Comparison of ENCODE assay signal across 23 cellular contexts in genomic region chr11:1937616-1938342, GRCh38. TPM values are rescaled to one million over a fixed set of nuclear protein-coding genes. Genes with fewer than 3 reads are reported as not detected.
DNase-seq lines count a peak whose midpoint lies in the region; ATAC-seq and TF ChIP-seq lines count a peak whose summit lies in the region.
"Had no signal": no experiment of that assay in that cellular context is flagged by ENCODE, and none has a peak within 500 bp of the region (broad histone marks: within the 10 kb centered on the region; RNA-seq: fewer than 3 reads in every experiment).

No MANE protein-coding gene starts in this region.

- H4K20me1 ChIP-seq in PC-3 (ENCODE audit: low read length): no peaks in the 10 kb centered on the region

- H3K9me3 ChIP-seq in BE2C: no peaks in the 10 kb centered on the region
- no peaks in the 10 kb centered on the region for H3K9me3 ChIP-seq in Caco-2
- no peaks in the 10 kb centered on the region for H3K9me3 ChIP-seq in PC-3 (ENCODE audit: low read length)
- H3K9me3 ChIP-seq: suprapubic skin had no signal

- POLR2A ChIA-PET in Caco-2 (lab: Charles Lee) (no interaction called here), PC-3 (lab: Charles Lee; ENCODE audit: unreplicated experiment) (interaction anchor here (0.6 kb wide), 1 partner anchor 30 kb away, joined by 3 read pairs; no protein-coding TSS in a partner anchor)

- DNase-seq in BE2C: peak; percentile 1
- peak; percentile 0 to 26 for DNase-seq in Caco-2
- peak; percentile 15 for DNase-seq in glutamatergic neuron
- peak; percentile 7 for DNase-seq in nephron progenitor cell
- DNase-seq in DMS114 treated with DMSO at 0.1 percent for 48 hours (lab: John Stamatoyannopoulos, UW; ENCODE audit: unreplicated experiment): no peak
- no peak for DNase-seq in NCI-H2196 (lab: John Stamatoyannopoulos, UW; ENCODE audit: unreplicated experiment)
- no peak for DNase-seq in PC-3
- DNase-seq: AML-193; anterior cingulate cortex; cerebellar nuclear complex; COR-L47; NCI-H1930; NCI-H510A treated with DMSO at 0.1 percent for 48 hours; occipital lobe; SHP77 treated with DMSO at 0.1 percent for 48 hours; stimulated activated CD4-positive, alpha-beta T cell treated with anti-CD3 and anti-CD28 coated beads, Interleukin-4, amount 100 ng/mL, for 4 hours had no signal

- H3K27me3 Mint-ChIP-seq in Caco-2 (ENCODE audit: insufficient read depth, unreplicated experiment): peaks cover 4% of the 10 kb centered on the region
- peaks cover 6% of the 10 kb centered on the region for H3K27me3 Mint-ChIP-seq in glutamatergic neuron (ENCODE audit: unreplicated experiment)
- peaks cover 6% of the 10 kb centered on the region for H3K27me3 Mint-ChIP-seq in nephron progenitor cell (ENCODE audit: low read depth, poor library complexity)

- no peaks in the 10 kb centered on the region for H3K79me2 ChIP-seq in PC-3 (ENCODE audit: low read length)

- CTCF ChIA-PET in Caco-2 (lab: Charles Lee): interaction anchor here (1.6 kb wide), 1 partner anchor 285 kb away, joined by 5 read pairs; no protein-coding TSS in a partner anchor
- CTCF ChIA-PET in PC-3 (lab: Charles Lee): no interaction called here

- no peaks in the 10 kb centered on the region for H3K4me1 Mint-ChIP-seq in Caco-2 (ENCODE audit: low read depth, unreplicated experiment)
- peaks cover 4% of the 10 kb centered on the region for H3K4me1 Mint-ChIP-seq in glutamatergic neuron (ENCODE audit: low read depth, unreplicated experiment)
- peaks cover 52% of the 10 kb centered on the region for H3K4me1 Mint-ChIP-seq in nephron progenitor cell

- H3K27me3 ChIP-seq in BE2C: no peaks in the 10 kb centered on the region
- H3K27me3 ChIP-seq in Caco-2 (replicated peaks; ENCODE audit: control insufficient read depth, insufficient read depth, low read length): no peaks in the 10 kb centered on the region
- no peaks in the 10 kb centered on the region for H3K27me3 ChIP-seq in PC-3 (ENCODE audit: low read length)

- no peak overlapping the region for H3K4me3 ChIP-seq in BE2C (ENCODE audit: low read depth, low read length)
- H3K4me3 ChIP-seq in Caco-2 (ENCODE audit: low read depth, low read length): no peak overlapping the region
- H3K4me3 ChIP-seq in PC-3 (ENCODE audit: low read length): no peak overlapping the region
- H3K4me3 ChIP-seq: skin epidermis, suprapubic skin had no signal

- H3K4me1 ChIP-seq in BE2C (no peaks in the 10 kb centered on the region), Caco-2 (no peaks in the 10 kb centered on the region), PC-3 (ENCODE audit: insufficient read depth, low read length) (no peaks in the 10 kb centered on the region)

- H3K9me3 Mint-ChIP-seq in Caco-2 (ENCODE audit: unreplicated experiment): no peaks in the 10 kb centered on the region
- H3K9me3 Mint-ChIP-seq in glutamatergic neuron (ENCODE audit: unreplicated experiment): peaks cover 8% of the 10 kb centered on the region
- H3K9me3 Mint-ChIP-seq in nephron progenitor cell: no peaks in the 10 kb centered on the region
- H3K9me3 Mint-ChIP-seq: effector memory CD8-positive, alpha-beta T cell had no signal

- no TSS peak for BruUV-seq in Caco-2 (replicated peaks; lab: Mats Ljungman, UMichigan)
- BruUV-seq in PC-3 (replicated peaks; lab: Mats Ljungman, UMichigan): no TSS peak

- TF ChIP-seq CTCF in BE2C (IDR thresholded peaks at IDR 0.05; ENCODE audit: low read depth, low read length): no peak
- no peak for TF ChIP-seq CTCF in Caco-2 (IDR thresholded peaks at IDR 0.05; ENCODE audit: insufficient read depth in 1 of 2, low read depth in 1 of 2, low read length in 1 of 2, severe bottlenecking in 1 of 2, unreplicated experiment in 1 of 2)
- no peak for TF ChIP-seq CTCF in glutamatergic neuron (IDR thresholded peaks at IDR 0.05; ENCODE audit: partially characterized antibody, unreplicated experiment)
- TF ChIP-seq CTCF in nephron progenitor cell (IDR thresholded peaks at IDR 0.05): no peak
- no peak for TF ChIP-seq CTCF in PC-3 (conservative IDR thresholded peaks at IDR 0.05; ENCODE audit: low read depth, low read length)

- intact Hi-C loops in Caco-2 (cut with micrococcal nuclease; ENCODE audit: unreplicated experiment) (loop anchor here (1.0 kb wide), 1 partner anchor 26 kb away; no protein-coding TSS in a partner anchor), PC-3 (cut with micrococcal nuclease) (no loop called here)

- no peak overlapping the region for H3K27ac ChIP-seq in PC-3 (ENCODE audit: low read length)
- H3K27ac ChIP-seq: suprapubic skin had no signal

- H3F3A ChIP-seq in PC-3 (ENCODE audit: low read length, unreplicated experiment): no peaks in the 10 kb centered on the region

- no peak overlapping the region for H2AFZ ChIP-seq in PC-3 (ENCODE audit: low read length)

- no peak for ATAC-seq in PC-3
- ATAC-seq: effector memory CD8-positive, alpha-beta T cell; HCT116 had no signal

- H3K36me3 Mint-ChIP-seq in Caco-2 (ENCODE audit: insufficient read depth, unreplicated experiment) (peaks cover 4% of the 10 kb centered on the region), glutamatergic neuron (ENCODE audit: unreplicated experiment) (no peaks in the 10 kb centered on the region), nephron progenitor cell (ENCODE audit: low read depth) (no peaks in the 10 kb centered on the region)

- no peak overlapping the region for H3K9ac ChIP-seq in PC-3 (ENCODE audit: low read length)

- H3K9me2 ChIP-seq in PC-3 (replicated peaks; ENCODE audit: low read length): no peaks in the 10 kb centered on the region

- H3K4me2 ChIP-seq in PC-3 (ENCODE audit: low read length): no peak overlapping the region

- H3K4me3 Mint-ChIP-seq in Caco-2 (ENCODE audit: unreplicated experiment) (no peak overlapping the region), glutamatergic neuron (ENCODE audit: unreplicated experiment) (no peak overlapping the region), nephron progenitor cell (no peak overlapping the region)
- H3K4me3 Mint-ChIP-seq: effector memory CD8-positive, alpha-beta T cell had no signal

- H3K27ac Mint-ChIP-seq in Caco-2 (ENCODE audit: unreplicated experiment) (no peak overlapping the region), glutamatergic neuron (ENCODE audit: unreplicated experiment) (no peak overlapping the region), nephron progenitor cell (no peak overlapping the region)
- H3K27ac Mint-ChIP-seq: effector memory CD8-positive, alpha-beta T cell had no signal

- no peaks in the 10 kb centered on the region for H3K36me3 ChIP-seq in BE2C
- H3K36me3 ChIP-seq in Caco-2 (ENCODE audit: control insufficient read depth, insufficient read depth, low read length): no peaks in the 10 kb centered on the region
- H3K36me3 ChIP-seq in PC-3 (ENCODE audit: low read depth, low read length): no peaks in the 10 kb centered on the region
- H3K36me3 ChIP-seq: suprapubic skin had no signal

RNA-seq across cellular contexts. Expression of gene MRPL23, which starts 9.4 kb away (rescaled TPM):
- 155 TPM for polyA plus RNA-seq in BE2C (2012; ENCODE audit: insufficient read depth, insufficient read length, low read depth)
- 7.8 and 15.0 TPM in 2 replicates for total RNA-seq in Caco-2 (2022)
- total RNA-seq in glutamatergic neuron (ENCODE audit: unreplicated experiment): 27.6 TPM
- total RNA-seq in PC-3 (2014; rRNA removed): 232 and 299 TPM in 2 replicates

RNA-seq across cellular contexts. Expression of gene TNNT3, which starts 18.3 kb away (rescaled TPM):
- polyA plus RNA-seq in BE2C (2012; ENCODE audit: insufficient read depth, insufficient read length, low read depth): not detected
- total RNA-seq in Caco-2 (2022): 0.88 and 2.8 TPM in 2 replicates
- total RNA-seq in glutamatergic neuron (ENCODE audit: unreplicated experiment): not detected
- not detected in 2 replicates for total RNA-seq in PC-3 (2014; rRNA removed)
- total RNA-seq: fibroblast of lung had no signal
- polyA plus RNA-seq: fibroblast of lung had no signal

RNA-seq across cellular contexts. Expression of gene PRR33, which starts 46.1 kb away (rescaled TPM):
- polyA plus RNA-seq in BE2C (2012; ENCODE audit: insufficient read depth, insufficient read length, low read depth): not detected
- total RNA-seq in Caco-2 (2022) (not detected in 2 replicates), glutamatergic neuron (ENCODE audit: unreplicated experiment) (not detected), PC-3 (2014; rRNA removed) (not detected in 2 replicates)
- total RNA-seq: fibroblast of lung; occipital lobe; suprapubic skin; T-helper 1 cell treated with Interleukin-12 subunit alpha and Interleukin-12 subunit beta and Interleukin-4 antibody, amounts not matched to agents 30 ng/mL and 1 ng/mL, for 36 hours had no signal
- polyA plus RNA-seq: fibroblast of lung, keratinocyte had no signal

RNA-seq across cellular contexts. Expression of gene H19, which starts 59.9 kb away (rescaled TPM):
- polyA plus RNA-seq in BE2C (2012; ENCODE audit: insufficient read depth, insufficient read length, low read depth): 76.7 TPM
- total RNA-seq in Caco-2 (2022) (1.5 TPM in 2 replicates), glutamatergic neuron (ENCODE audit: unreplicated experiment) (46.9 TPM), PC-3 (2014; rRNA removed) (not detected in 2 replicates)
- total RNA-seq: T-helper 1 cell treated with Interleukin-12 subunit alpha and Interleukin-12 subunit beta and Interleukin-4 antibody, amounts not matched to agents 30 ng/mL and 1 ng/mL, for 36 hours had no signal

Comparison
In these comparisons a context has a peak if more than half of its experiments do, and no peak if none do; other contexts are left out.
1. DNase-seq: peak in BE2C (single experiment), Caco-2 (2 of 2), glutamatergic neuron (single experiment) and nephron progenitor cell (single experiment); none in DMS114 treated with DMSO at 0.1 percent for 48 hours (single experiment), NCI-H2196 (single experiment) and PC-3 (single experiment).